8 cellular contexts compared by ENCODE assay signal in genomic region chr6:99514089-99514488, GRCh38. TPM values are rescaled to one million over a fixed set of nuclear protein-coding genes. Genes with fewer than 3 reads are reported as not detected.
DNase-seq lines count a peak whose midpoint lies in the region; ATAC-seq and TF ChIP-seq lines count a peak whose summit lies in the region.

No MANE protein-coding gene starts in this region.

- DNase-seq in cardiac muscle cell (ENCODE audit: low read depth in 1 of 2, low spot score in 1 of 2) (peak in 1 of 2 donors; percentile 19), Right ventricle myocardium superior (no peak), iPS-NIHi11 (ENCODE audit: low spot score) (peak; percentile 12), upper lobe of left lung (no peak), DMS114 treated with DMSO at 0.1 percent for 48 hours (lab: John Stamatoyannopoulos, UW; ENCODE audit: unreplicated experiment) (no peak), NCI-H1436 treated with DMSO at 0.1 percent for 48 hours (lab: John Stamatoyannopoulos, UW) (no peak)
- DNase-seq in activated CD8-positive, alpha-beta T cell treated with anti-CD3 and anti-CD28 coated beads for 36 hours, result no peak

- no peak for TF ChIP-seq POLR2A in upper lobe of left lung (IDR thresholded peaks at IDR 0.05)

- H3K27ac Mint-ChIP-seq in activated CD8-positive, alpha-beta T cell treated with anti-CD3 and anti-CD28 coated beads for 36 hours, result peak overlapping the region; percentile 49

- peaks cover 32% of the 10 kb centered on the region for H3K4me1 Mint-ChIP-seq in activated CD8-positive, alpha-beta T cell treated with anti-CD3 and anti-CD28 coated beads for 36 hours (ENCODE audit: low read depth)

- no peaks in the 10 kb centered on the region for H3K9me3 Mint-ChIP-seq in activated CD8-positive, alpha-beta T cell treated with anti-CD3 and anti-CD28 coated beads for 36 hours

- peaks cover 15% of the 10 kb centered on the region for H3K36me3 Mint-ChIP-seq in activated CD8-positive, alpha-beta T cell treated with anti-CD3 and anti-CD28 coated beads for 36 hours (ENCODE audit: low read depth)

- H3K36me3 ChIP-seq in cardiac muscle cell (no peaks in the 10 kb centered on the region), upper lobe of left lung (peaks cover 0 to 4% (median 0%) of the 10 kb centered on the region in 4 donors)

- TF ChIP-seq EP300 in upper lobe of left lung (IDR thresholded peaks at IDR 0.05), result no peak

- WGBS in upper lobe of left lung, 2 donors, result 78% methylated on average over 8 of the region's 8 CpGs

- TF ChIP-seq CTCF in cardiac muscle cell (IDR thresholded peaks at IDR 0.05; ENCODE audit: low read depth, low read length), result no peak
- TF ChIP-seq CTCF in activated CD8-positive, alpha-beta T cell treated with anti-CD3 and anti-CD28 coated beads for 36 hours (IDR thresholded peaks at IDR 0.05), result no peak
- no peak for TF ChIP-seq CTCF in upper lobe of left lung (IDR thresholded peaks at IDR 0.05)

- H3K4me1 ChIP-seq in cardiac muscle cell (ENCODE audit: low read depth) (peaks cover 3% of the 10 kb centered on the region), upper lobe of left lung (peaks cover 7 to 20% (median 14%) of the 10 kb centered on the region in 4 donors)

- CTCF ChIA-PET in activated CD8-positive, alpha-beta T cell treated with anti-CD3 and anti-CD28 coated beads for 36 hours (lab: Charles Lee), result interaction anchor here (0.7 to 1.7 kb wide), 5 partner anchors 12 to 88 kb away, joined by 3 to 7 read pairs (median 3); partner anchors contain the start of gene PNISR

- H3K9me3 ChIP-seq in cardiac muscle cell (ENCODE audit: low read depth) (no peaks in the 10 kb centered on the region), upper lobe of left lung (no peaks in the 10 kb centered on the region)

- intact Hi-C loops in Right ventricle myocardium superior (cut with DNase I), result loop anchor here (10.0 kb wide), 1 partner anchor 89 kb away; the partner anchor contains the start of gene PNISR
- intact Hi-C loops in activated CD8-positive, alpha-beta T cell treated with anti-CD3 and anti-CD28 coated beads for 36 hours (cut with micrococcal nuclease), result no loop called here

- H3K27me3 ChIP-seq in cardiac muscle cell, result no peaks in the 10 kb centered on the region
- H3K27me3 ChIP-seq in upper lobe of left lung, result no peaks in the 10 kb centered on the region

- H3K27ac ChIP-seq in cardiac muscle cell, result no peak overlapping the region
- H3K27ac ChIP-seq in upper lobe of left lung, result no peak overlapping the region

- POLR2A ChIA-PET in activated CD8-positive, alpha-beta T cell treated with anti-CD3 and anti-CD28 coated beads for 36 hours (lab: Charles Lee), result interaction anchor here (0.8 to 1.0 kb wide), 4 partner anchors 15 to 88 kb away, joined by 3 read pairs; partner anchors contain the start of gene CCNC

- H3K27me3 Mint-ChIP-seq in activated CD8-positive, alpha-beta T cell treated with anti-CD3 and anti-CD28 coated beads for 36 hours, result no peaks in the 10 kb centered on the region

- H3K4me3 Mint-ChIP-seq in activated CD8-positive, alpha-beta T cell treated with anti-CD3 and anti-CD28 coated beads for 36 hours, result peak overlapping the region; percentile 98

- no peak for ATAC-seq in Right ventricle myocardium superior (ENCODE audit: poor library complexity)
- ATAC-seq in activated CD8-positive, alpha-beta T cell treated with anti-CD3 and anti-CD28 coated beads for 36 hours, result no peak
- no peak for ATAC-seq in upper lobe of left lung (ENCODE audit: low FRiP score in 2 of 2)
- no peak for ATAC-seq in GM21526 (IDR thresholded peaks at IDR 0.05; ENCODE audit: low FRiP score, unreplicated experiment)

- H3K4me3 ChIP-seq in cardiac muscle cell (peak overlapping the region; percentile 82), upper lobe of left lung (peak overlapping the region in 3 of 4 donors; percentile 76 to 96 (median 83))

RNA-seq across cellular contexts. Expression of gene USP45, which starts 1.1 kb away (rescaled TPM):
- total RNA-seq in cardiac muscle cell (12.1 and 14.6 TPM in 2 replicates), Right ventricle myocardium superior (11.3 TPM), upper lobe of left lung (10 to 100 TPM in 3 of 6 donors, 1 to 10 TPM in 3; 5.9 to 53.4 (median 11.2) TPM)
- polyA plus RNA-seq in cardiac muscle cell, result 11.2 and 16.7 TPM in 2 replicates
- total RNA-seq in activated CD8-positive, alpha-beta T cell treated with anti-CD3 and anti-CD28 coated beads for 36 hours, result 10 to 100 TPM; 26.5 to 28.1 TPM

RNA-seq across cellular contexts. Expression of gene CCNC, which starts 54.4 kb away (rescaled TPM):
- total RNA-seq in cardiac muscle cell (38.7 and 39.7 TPM in 2 replicates), Right ventricle myocardium superior (19.3 TPM), upper lobe of left lung (10 to 100 TPM; 22.3 to 73.4 (median 39.9) TPM)
- polyA plus RNA-seq in cardiac muscle cell, result 68.1 and 80.0 TPM in 2 replicates
- total RNA-seq in activated CD8-positive, alpha-beta T cell treated with anti-CD3 and anti-CD28 coated beads for 36 hours, result 10 to 100 TPM; 72.3 to 75.4 TPM
